8 cellular contexts compared by ENCODE assay signal in the genomic region with DNA sequence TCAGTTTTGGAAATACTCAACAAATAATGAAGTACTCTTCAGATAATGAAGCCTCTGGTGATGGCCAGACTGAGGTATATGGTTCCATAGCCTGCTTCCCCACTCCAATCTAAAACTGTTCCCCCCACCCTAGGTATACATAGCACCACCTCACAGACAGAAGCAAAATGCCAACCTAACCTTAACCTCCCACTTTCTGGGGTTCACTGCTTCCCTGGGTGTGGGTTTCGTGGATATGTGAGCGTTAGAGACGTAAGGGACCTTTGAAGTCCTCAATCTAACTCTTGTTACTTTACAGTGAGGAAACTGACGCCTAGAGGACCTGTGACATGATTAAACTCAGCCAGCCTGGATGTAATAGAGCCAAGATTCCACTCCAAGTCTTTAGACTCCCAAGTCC. TPM values are rescaled to one million over a fixed set of nuclear protein-coding genes. Genes with fewer than 3 reads are reported as not detected.
DNase-seq lines count a peak whose midpoint lies in the region; ATAC-seq and TF ChIP-seq lines count a peak whose summit lies in the region.

No MANE protein-coding gene starts in this region.

- H3K27me3 ChIP-seq in ACC112 (ENCODE audit: insufficient read depth, low read length) (no peaks in the 10 kb centered on the region), mucosa of rectum (ENCODE audit: control insufficient read depth in 2 of 2, insufficient read depth in 2 of 2, low read length in 2 of 2) (no peaks in the 10 kb centered on the region), MG63 (no peaks in the 10 kb centered on the region)

- peak overlapping the region; percentile 94 for H3K4me3 Mint-ChIP-seq in HFFc6

- H3K27me3 Mint-ChIP-seq in HFFc6 (ENCODE audit: insufficient read depth) = no peaks in the 10 kb centered on the region; the same call in none of the 2 replicates

- H3K36me3 ChIP-seq in ACC112 (ENCODE audit: insufficient read depth, low read length) = peaks cover 7% of the 10 kb centered on the region; the same call in 1 of the 2 replicates
- peaks cover 15 to 40% of the 10 kb centered on the region in 2 donors for H3K36me3 ChIP-seq in mucosa of rectum (ENCODE audit: control insufficient read depth in 2 of 2, insufficient read depth in 2 of 2, low read length in 2 of 2)
- peaks cover 9% of the 10 kb centered on the region for H3K36me3 ChIP-seq in MG63

- H3K79me2 ChIP-seq in ACC112 (ENCODE audit: control insufficient read depth, insufficient read depth, low read length, unreplicated experiment) = peaks cover 17% of the 10 kb centered on the region

- peaks cover 21% of the 10 kb centered on the region for H3K4me1 Mint-ChIP-seq in HFFc6 (ENCODE audit: low read depth)

- H3K27ac Mint-ChIP-seq in HFFc6 = peak overlapping the region; percentile 85

- H3K9me3 ChIP-seq in mucosa of rectum (ENCODE audit: control insufficient read depth in 2 of 2, low read length in 2 of 2) (no peaks in the 10 kb centered on the region), MG63 (no peaks in the 10 kb centered on the region)

- in situ Hi-C loops in astrocyte of the cerebellum (cut with HindIII; ENCODE audit: low sequenced_read_pairs) = no loop called here

- peak overlapping the region in 1 of 2 donors; percentile 23 for H3K9ac ChIP-seq in mucosa of rectum (ENCODE audit: low read depth in 1 of 2, low read length in 2 of 2)

- TF ChIP-seq CTCF in HFFc6 (IDR thresholded peaks at IDR 0.05) (no peak), astrocyte of the cerebellum (IDR thresholded peaks at IDR 0.05; ENCODE audit: low read depth, low read length, missing control alignments) (no peak)

- H3K27ac ChIP-seq in ACC112 (ENCODE audit: low read depth, low read length) (no peak overlapping the region), mucosa of rectum (ENCODE audit: low read depth in 2 of 2, low read length in 2 of 2) (no peak overlapping the region)

- ATAC-seq in HG02870 (IDR thresholded peaks at IDR 0.05; ENCODE audit: unreplicated experiment) = no peak

- no peaks in the 10 kb centered on the region for H3K9me3 Mint-ChIP-seq in HFFc6

- DNase-seq in HFFc6 (no peak), astrocyte of the cerebellum (ENCODE audit: low read depth) (no peak), HuH-7 (ENCODE audit: low spot score) (no peak), MG63 (no peak)
- no peak for DNase-seq in stimulated activated CD4-positive, alpha-beta T cell treated with anti-CD3 and anti-CD28 coated beads, Interleukin-2, amount 100 ng/mL, for 24 hours

- peak overlapping the region; percentile 98 for H3K4me3 ChIP-seq in ACC112 (ENCODE audit: low read depth, low read length)
- H3K4me3 ChIP-seq in astrocyte of the cerebellum (ENCODE audit: low read depth, low read length) = peak overlapping the region; percentile 67
- H3K4me3 ChIP-seq in mucosa of rectum (ENCODE audit: low read length in 2 of 2) = peak overlapping the region; percentile 96 to 97
- no peak overlapping the region; the same call in none of the 2 replicates for H3K4me3 ChIP-seq in MG63

- peaks cover 6% of the 10 kb centered on the region; the same call in 1 of the 2 replicates for H3K36me3 Mint-ChIP-seq in HFFc6 (ENCODE audit: low read depth)

- H2AFZ ChIP-seq in ACC112 (ENCODE audit: low read length, unreplicated experiment) = no peak overlapping the region

- H3K4me1 ChIP-seq in ACC112 (ENCODE audit: control insufficient read depth, insufficient read depth, low read length, unreplicated experiment) = peaks cover 14% of the 10 kb centered on the region
- H3K4me1 ChIP-seq in mucosa of rectum (ENCODE audit: control insufficient read depth in 2 of 2, insufficient read depth in 2 of 2, low read length in 2 of 2) = peaks cover 19 to 20% of the 10 kb centered on the region in 2 donors

RNA-seq across cellular contexts. Expression of gene RHBDD2, which starts 1.4 kb away (rescaled TPM):
- total RNA-seq in HFFc6 (2021; fragmentation: NEBNext Ultra II Directional; extraction: Animal tissue kit (Norgen Biotek cat#: 25700)) = 10 to 100 TPM; 44.1 to 57.3 (median 47.3) TPM
- 11.8 and 12.8 TPM in 2 replicates for total RNA-seq in MG63 (2014; rRNA removed; shearing (Covaris generic); ENCODE audit: low replicate concordance)

RNA-seq across cellular contexts. Expression of gene POR, which starts 34.7 kb away (rescaled TPM):
- total RNA-seq in HFFc6 (2021; fragmentation: NEBNext Ultra II Directional; extraction: Animal tissue kit (Norgen Biotek cat#: 25700)) = 10 to 100 TPM; 48.2 to 69.3 (median 49.4) TPM
- total RNA-seq in MG63 (2014; rRNA removed; shearing (Covaris generic); ENCODE audit: low replicate concordance) = 13.7 and 23.3 TPM in 2 replicates
